ENCODE assay signal across 1 cellular context in genomic region chr17:59141860-59142259, GRCh38.
A peak's percentile ranks its signal among the peaks of the same experiment; 100 is the strongest.
TF ChIP-seq lines count a peak whose summit lies in the region.

No MANE protein-coding gene starts in this region.

TF ChIP-seq in HepG2, 621 proteins besides CTCF, POLR2A, EP300 and RAD21 (continued from another document and continues in another):
- TF ChIP-seq, protein P1, sequence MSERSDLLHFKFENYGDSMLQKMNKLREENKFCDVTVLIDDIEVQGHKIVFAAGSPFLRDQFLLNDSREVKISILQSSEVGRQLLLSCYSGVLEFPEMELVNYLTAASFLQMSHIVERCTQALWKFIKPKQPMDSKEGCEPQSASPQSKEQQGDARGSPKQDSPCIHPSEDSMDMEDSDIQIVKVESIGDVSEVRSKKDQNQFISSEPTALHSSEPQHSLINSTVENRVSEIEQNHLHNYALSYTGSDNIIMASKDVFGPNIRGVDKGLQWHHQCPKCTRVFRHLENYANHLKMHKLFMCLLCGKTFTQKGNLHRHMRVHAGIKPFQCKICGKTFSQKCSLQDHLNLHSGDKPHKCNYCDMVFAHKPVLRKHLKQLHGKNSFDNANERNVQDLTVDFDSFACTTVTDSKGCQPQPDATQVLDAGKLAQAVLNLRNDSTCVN (CRISPR knock-in tag; IDR thresholded peaks at IDR 0.05; ENCODE audit: borderline replicate concordance), result no peak
- TF ChIP-seq ZNF558 (CRISPR knock-in tag; IDR thresholded peaks at IDR 0.05; ENCODE audit: borderline replicate concordance) (no peak), MTF1 (CRISPR knock-in tag; IDR thresholded peaks at IDR 0.05) (no peak), ZNF367 (CRISPR knock-in tag; IDR thresholded peaks at IDR 0.05; ENCODE audit: borderline replicate concordance) (no peak), ZBTB44 (CRISPR knock-in tag; IDR thresholded peaks at IDR 0.05) (no peak), ATRX (CRISPR knock-in tag; IDR thresholded peaks at IDR 0.05; ENCODE audit: borderline replicate concordance) (no peak), PBX3 (CRISPR knock-in tag; IDR thresholded peaks at IDR 0.05; ENCODE audit: borderline replicate concordance) (no peak), ZNF616 (CRISPR knock-in tag; IDR thresholded peaks at IDR 0.05; ENCODE audit: low read depth) (no peak), MED1 (CRISPR knock-in tag; IDR thresholded peaks at IDR 0.05) (peak; percentile 53; the same call in 1 of the 2 replicates), SALL1 (CRISPR knock-in tag; IDR thresholded peaks at IDR 0.05) (peak; percentile 23; the same call in 1 of the 2 replicates), MLLT10 (CRISPR knock-in tag; IDR thresholded peaks at IDR 0.05) (no peak), HNF1B (CRISPR knock-in tag; IDR thresholded peaks at IDR 0.05) (no peak), ZNF737 (CRISPR knock-in tag; IDR thresholded peaks at IDR 0.05; ENCODE audit: borderline replicate concordance) (no peak), KDM4B (CRISPR knock-in tag; IDR thresholded peaks at IDR 0.05) (no peak), ZSCAN31 (CRISPR knock-in tag; IDR thresholded peaks at IDR 0.05; ENCODE audit: low read depth) (no peak), SNAPC2 (CRISPR knock-in tag; IDR thresholded peaks at IDR 0.05) (no peak), KMT2A (CRISPR knock-in tag; IDR thresholded peaks at IDR 0.05) (no peak), ZNF441 (CRISPR knock-in tag; IDR thresholded peaks at IDR 0.05; ENCODE audit: borderline replicate concordance) (no peak), SAP130 (CRISPR knock-in tag; IDR thresholded peaks at IDR 0.05; ENCODE audit: low read depth) (peak; percentile 58; the same call in 1 of the 2 replicates), CBFB (CRISPR knock-in tag; IDR thresholded peaks at IDR 0.05) (no peak), SKI (IDR thresholded peaks at IDR 0.05; ENCODE audit: partially characterized antibody) (peak; percentile 96), RBM22 (optimal IDR thresholded peaks at IDR 0.05; ENCODE audit: low read length) (no peak), ZBTB49 (CRISPR knock-in tag; IDR thresholded peaks at IDR 0.05; ENCODE audit: borderline replicate concordance) (no peak), ZNF235 (CRISPR knock-in tag; IDR thresholded peaks at IDR 0.05; ENCODE audit: borderline replicate concordance) (no peak), ZNF792 (CRISPR knock-in tag; IDR thresholded peaks at IDR 0.05) (no peak), HOXA7 (CRISPR knock-in tag; IDR thresholded peaks at IDR 0.05) (no peak), ZNF430 (CRISPR knock-in tag; IDR thresholded peaks at IDR 0.05) (no peak), ZMYM3 (CRISPR knock-in tag; IDR thresholded peaks at IDR 0.05) (0 out of 2 replicates have a peak, but pooled peaks have one; percentile 8), NCOA5 (CRISPR knock-in tag; IDR thresholded peaks at IDR 0.05) (no peak), KLF9 (CRISPR knock-in tag; IDR thresholded peaks at IDR 0.05; ENCODE audit: low read depth) (no peak), ZNF280B (CRISPR knock-in tag; IDR thresholded peaks at IDR 0.05; ENCODE audit: borderline replicate concordance) (no peak), SP2 (CRISPR knock-in tag; IDR thresholded peaks at IDR 0.05) (no peak), XBP1 (CRISPR knock-in tag; IDR thresholded peaks at IDR 0.05) (no peak), ZNF777 (CRISPR knock-in tag; IDR thresholded peaks at IDR 0.05) (no peak), SYNCRIP (IDR thresholded peaks at IDR 0.05; ENCODE audit: insufficient read depth, low read depth, low read length) (no peak), ZNF282 (IDR thresholded peaks at IDR 0.05; ENCODE audit: partially characterized antibody) (no peak), ZBTB1 (CRISPR knock-in tag; IDR thresholded peaks at IDR 0.05; ENCODE audit: borderline replicate concordance) (no peak), NBN (conservative IDR thresholded peaks at IDR 0.05) (no peak), ZNF382 (CRISPR knock-in tag; IDR thresholded peaks at IDR 0.05; ENCODE audit: borderline replicate concordance) (no peak), SATB2 (CRISPR knock-in tag; IDR thresholded peaks at IDR 0.05) (no peak), ZNF180 (CRISPR knock-in tag; IDR thresholded peaks at IDR 0.05; ENCODE audit: borderline replicate concordance, low read depth) (no peak), DPF2 (CRISPR knock-in tag; IDR thresholded peaks at IDR 0.05; ENCODE audit: borderline replicate concordance, low read depth) (no peak), EHMT2 (IDR thresholded peaks at IDR 0.05; ENCODE audit: borderline replicate concordance, low read depth, low read length) (no peak), TP53 (CRISPR knock-in tag; conservative IDR thresholded peaks at IDR 0.05) (no peak), ZNF101 (CRISPR knock-in tag; IDR thresholded peaks at IDR 0.05; ENCODE audit: borderline replicate concordance, low read depth) (no peak)
- TF ChIP-seq, protein P2, sequence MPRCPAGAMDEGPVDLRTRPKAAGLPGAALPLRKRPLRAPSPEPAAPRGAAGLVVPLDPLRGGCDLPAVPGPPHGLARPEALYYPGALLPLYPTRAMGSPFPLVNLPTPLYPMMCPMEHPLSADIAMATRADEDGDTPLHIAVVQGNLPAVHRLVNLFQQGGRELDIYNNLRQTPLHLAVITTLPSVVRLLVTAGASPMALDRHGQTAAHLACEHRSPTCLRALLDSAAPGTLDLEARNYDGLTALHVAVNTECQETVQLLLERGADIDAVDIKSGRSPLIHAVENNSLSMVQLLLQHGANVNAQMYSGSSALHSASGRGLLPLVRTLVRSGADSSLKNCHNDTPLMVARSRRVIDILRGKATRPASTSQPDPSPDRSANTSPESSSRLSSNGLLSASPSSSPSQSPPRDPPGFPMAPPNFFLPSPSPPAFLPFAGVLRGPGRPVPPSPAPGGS (CRISPR knock-in tag; IDR thresholded peaks at IDR 0.05), result no peak
- TF ChIP-seq, protein P3, sequence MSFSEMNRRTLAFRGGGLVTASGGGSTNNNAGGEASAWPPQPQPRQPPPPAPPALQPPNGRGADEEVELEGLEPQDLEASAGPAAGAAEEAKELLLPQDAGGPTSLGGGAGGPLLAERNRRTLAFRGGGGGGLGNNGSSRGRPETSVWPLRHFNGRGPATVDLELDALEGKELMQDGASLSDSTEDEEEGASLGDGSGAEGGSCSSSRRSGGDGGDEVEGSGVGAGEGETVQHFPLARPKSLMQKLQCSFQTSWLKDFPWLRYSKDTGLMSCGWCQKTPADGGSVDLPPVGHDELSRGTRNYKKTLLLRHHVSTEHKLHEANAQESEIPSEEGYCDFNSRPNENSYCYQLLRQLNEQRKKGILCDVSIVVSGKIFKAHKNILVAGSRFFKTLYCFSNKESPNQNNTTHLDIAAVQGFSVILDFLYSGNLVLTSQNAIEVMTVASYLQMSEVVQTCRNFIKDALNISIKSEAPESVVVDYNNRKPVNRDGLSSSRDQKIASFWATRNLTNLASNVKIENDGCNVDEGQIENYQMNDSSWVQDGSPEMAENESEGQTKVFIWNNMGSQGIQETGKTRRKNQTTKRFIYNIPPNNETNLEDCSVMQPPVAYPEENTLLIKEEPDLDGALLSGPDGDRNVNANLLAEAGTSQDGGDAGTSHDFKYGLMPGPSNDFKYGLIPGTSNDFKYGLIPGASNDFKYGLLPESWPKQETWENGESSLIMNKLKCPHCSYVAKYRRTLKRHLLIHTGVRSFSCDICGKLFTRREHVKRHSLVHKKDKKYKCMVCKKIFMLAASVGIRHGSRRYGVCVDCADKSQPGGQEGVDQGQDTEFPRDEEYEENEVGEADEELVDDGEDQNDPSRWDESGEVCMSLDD (CRISPR knock-in tag; IDR thresholded peaks at IDR 0.05; ENCODE audit: borderline replicate concordance), result no peak
- TF ChIP-seq, protein P4, sequence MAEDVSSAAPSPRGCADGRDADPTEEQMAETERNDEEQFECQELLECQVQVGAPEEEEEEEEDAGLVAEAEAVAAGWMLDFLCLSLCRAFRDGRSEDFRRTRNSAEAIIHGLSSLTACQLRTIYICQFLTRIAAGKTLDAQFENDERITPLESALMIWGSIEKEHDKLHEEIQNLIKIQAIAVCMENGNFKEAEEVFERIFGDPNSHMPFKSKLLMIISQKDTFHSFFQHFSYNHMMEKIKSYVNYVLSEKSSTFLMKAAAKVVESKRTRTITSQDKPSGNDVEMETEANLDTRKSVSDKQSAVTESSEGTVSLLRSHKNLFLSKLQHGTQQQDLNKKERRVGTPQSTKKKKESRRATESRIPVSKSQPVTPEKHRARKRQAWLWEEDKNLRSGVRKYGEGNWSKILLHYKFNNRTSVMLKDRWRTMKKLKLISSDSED (CRISPR knock-in tag; IDR thresholded peaks at IDR 0.05), result no peak
- TF ChIP-seq, protein P5, sequence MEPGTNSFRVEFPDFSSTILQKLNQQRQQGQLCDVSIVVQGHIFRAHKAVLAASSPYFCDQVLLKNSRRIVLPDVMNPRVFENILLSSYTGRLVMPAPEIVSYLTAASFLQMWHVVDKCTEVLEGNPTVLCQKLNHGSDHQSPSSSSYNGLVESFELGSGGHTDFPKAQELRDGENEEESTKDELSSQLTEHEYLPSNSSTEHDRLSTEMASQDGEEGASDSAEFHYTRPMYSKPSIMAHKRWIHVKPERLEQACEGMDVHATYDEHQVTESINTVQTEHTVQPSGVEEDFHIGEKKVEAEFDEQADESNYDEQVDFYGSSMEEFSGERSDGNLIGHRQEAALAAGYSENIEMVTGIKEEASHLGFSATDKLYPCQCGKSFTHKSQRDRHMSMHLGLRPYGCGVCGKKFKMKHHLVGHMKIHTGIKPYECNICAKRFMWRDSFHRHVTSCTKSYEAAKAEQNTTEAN (CRISPR knock-in tag; conservative IDR thresholded peaks at IDR 0.05), result no peak
- TF ChIP-seq, protein P6, sequence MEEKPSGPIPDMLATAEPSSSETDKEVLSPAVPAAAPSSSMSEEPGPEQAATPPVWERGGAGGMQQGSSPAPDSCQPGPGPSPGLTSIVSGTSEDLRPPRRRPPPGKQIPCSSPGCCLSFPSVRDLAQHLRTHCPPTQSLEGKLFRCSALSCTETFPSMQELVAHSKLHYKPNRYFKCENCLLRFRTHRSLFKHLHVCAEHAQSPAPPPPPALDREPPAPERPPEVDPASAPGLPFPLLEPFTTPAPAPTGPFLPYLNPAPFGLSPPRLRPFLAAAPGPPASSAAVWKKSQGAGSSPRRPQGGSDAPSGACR (CRISPR knock-in tag; IDR thresholded peaks at IDR 0.05), result no peak
